In genomic region chr14:44910826-44911225, GRCh38 we compare ENCODE assay signal across 31 cellular contexts.
"Had no signal": no experiment of that assay in that cellular context is flagged by ENCODE, and none has a peak within 500 bp of the region (broad histone marks: within the 10 kb centered on the region; RNA-seq: fewer than 3 reads in every experiment).

No MANE protein-coding gene starts in this region.

- H3K4me3 ChIP-seq: adrenal gland, cardiac muscle cell, colonic mucosa, mucosa of descending colon, skin epidermis, uterus had no signal

- H3K4me3 Mint-ChIP-seq: activated CD4-positive, alpha-beta T cell treated with anti-CD3 and anti-CD28 coated beads for 36 hours; activated CD8-positive, alpha-beta memory T cell treated with anti-CD3 and anti-CD28 coated beads, Interleukin-2, amount 10 ng/mL, durations not matched to agents 7 days and 5 days; activated CD8-positive, alpha-beta T cell treated with anti-CD3 and anti-CD28 coated beads, Interleukin-2, amount 10 ng/mL, durations not matched to agents 7 days and 5 days; stimulated activated naive CD8-positive, alpha-beta T cell treated with anti-CD3 and anti-CD28 coated beads, Interleukin-15, Interleukin-2, amounts not matched to agents 100 ng/mL and 50 ng/mL, for 24 hours; type B pancreatic cell had no signal

- H3K4me1 ChIP-seq: colonic mucosa had no signal

- H3K27ac ChIP-seq: adrenal gland, ascending aorta, cardiac muscle cell, colonic mucosa, dorsolateral prefrontal cortex, skin epidermis, thoracic aorta, uterus had no signal

- ATAC-seq: activated CD4-positive, alpha-beta T cell treated with anti-CD3 and anti-CD28 coated beads for 36 hours; activated CD8-positive, alpha-beta memory T cell treated with anti-CD3 and anti-CD28 coated beads, Interleukin-2, amount 10 ng/mL, durations not matched to agents 7 days and 5 days; activated CD8-positive, alpha-beta T cell treated with anti-CD3 and anti-CD28 coated beads, Interleukin-2, amount 10 ng/mL, durations not matched to agents 7 days and 5 days; activated T-cell treated with anti-CD3 and anti-CD28 coated beads, Interleukin-2, amount 50 U/mL, for 72 hours; left ventricle myocardium superior; mucosa of descending colon; right cardiac atrium; stimulated activated effector memory CD8-positive, alpha-beta T cell treated with anti-CD3 and anti-CD28 coated beads, Interleukin-12 subunit alpha, Interleukin-12 subunit beta, amount 100 ng/mL, for 72 hours had no signal

- H3K36me3 Mint-ChIP-seq: activated CD8-positive, alpha-beta memory T cell treated with anti-CD3 and anti-CD28 coated beads, Interleukin-2, amount 10 ng/mL, durations not matched to agents 7 days and 5 days; activated naive CD8-positive, alpha-beta T cell treated with anti-CD3 and anti-CD28 coated beads for 36 hours; brain; naive B cell; T-cell; type B pancreatic cell had no signal

- H3K4me1 Mint-ChIP-seq: activated CD4-positive, alpha-beta T cell treated with anti-CD3 and anti-CD28 coated beads for 36 hours; brain; stimulated activated effector memory CD8-positive, alpha-beta T cell treated with anti-CD3 and anti-CD28 coated beads, Interleukin-12 subunit alpha, Interleukin-12 subunit beta, amount 100 ng/mL, for 72 hours had no signal

- H3K27ac Mint-ChIP-seq: activated CD4-positive, alpha-beta T cell treated with anti-CD3 and anti-CD28 coated beads for 36 hours; activated CD8-positive, alpha-beta memory T cell treated with anti-CD3 and anti-CD28 coated beads, Interleukin-2, amount 10 ng/mL, durations not matched to agents 7 days and 5 days; activated CD8-positive, alpha-beta T cell treated with anti-CD3 and anti-CD28 coated beads, Interleukin-2, amount 10 ng/mL, durations not matched to agents 7 days and 5 days; activated naive CD4-positive, alpha-beta T cell treated with anti-CD3 and anti-CD28 coated beads for 36 hours; activated naive CD8-positive, alpha-beta T cell treated with anti-CD3 and anti-CD28 coated beads for 36 hours; activated T-cell treated with anti-CD3 and anti-CD28 coated beads, Interleukin-2, amount 50 U/mL, for 72 hours; brain; naive B cell; stimulated activated effector memory CD8-positive, alpha-beta T cell treated with anti-CD3 and anti-CD28 coated beads, Interleukin-12 subunit alpha, Interleukin-12 subunit beta, amount 100 ng/mL, for 72 hours; stimulated activated naive CD8-positive, alpha-beta T cell treated with anti-CD3 and anti-CD28 coated beads, Interleukin-15, Interleukin-2, amounts not matched to agents 100 ng/mL and 50 ng/mL, for 24 hours; T-cell; T-helper 2 cell treated with Interferon-gamma antibody and Interleukin-4, amounts not matched to agents 5 μg/mL and 100 μg/mL, for 36 hours; type B pancreatic cell had no signal

- H3K27me3 ChIP-seq: adrenal gland, ascending aorta, cardiac muscle cell, uterus had no signal

- H3K27me3 Mint-ChIP-seq: brain had no signal

- DNase-seq: activated CD4-positive, alpha-beta T cell treated with anti-CD3 and anti-CD28 coated beads for 36 hours; activated CD4-positive, CD25-positive, alpha-beta regulatory T cell; activated CD8-positive, alpha-beta memory T cell treated with anti-CD3 and anti-CD28 coated beads, Interleukin-2, amount 10 ng/mL, durations not matched to agents 7 days and 5 days; activated CD8-positive, alpha-beta T cell treated with anti-CD3 and anti-CD28 coated beads, Interleukin-2, amount 10 ng/mL, durations not matched to agents 7 days and 5 days; activated effector memory CD4-positive, alpha-beta T cell treated with Interleukin-2 at 50 U/mL for 16 hours; activated naive CD4-positive, alpha-beta T cell treated with anti-CD3 and anti-CD28 coated beads for 36 hours; activated naive CD8-positive, alpha-beta T cell treated with anti-CD3 and anti-CD28 coated beads for 36 hours; activated T-cell treated with anti-CD3 and anti-CD28 coated beads, Interleukin-2, amount 50 U/mL, for 72 hours; adrenal gland; cerebellar nuclear complex; colonic mucosa; dorsolateral prefrontal cortex; effector memory CD4-positive, alpha-beta T cell; islet precursor cell; left ventricle myocardium superior; mucosa of descending colon; naive B cell; right cardiac atrium; stimulated activated CD4-positive, alpha-beta T cell treated with anti-CD3 and anti-CD28 coated beads, Interleukin-12 subunit alpha, Interleukin-12 subunit beta, amount 100 ng/mL, for 4 hours; stimulated activated CD4-positive, alpha-beta T cell treated with anti-CD3 and anti-CD28 coated beads, Interleukin-4, amount 100 ng/mL, for 24 hours; T-cell; uterus had no signal

- H3K9me3 ChIP-seq: adrenal gland, ascending aorta, colonic mucosa, mucosa of descending colon, thoracic aorta, uterus had no signal

- H3K9me3 Mint-ChIP-seq: stimulated activated effector memory CD8-positive, alpha-beta T cell treated with anti-CD3 and anti-CD28 coated beads, Interleukin-12 subunit alpha, Interleukin-12 subunit beta, amount 100 ng/mL, for 72 hours; T-cell; type B pancreatic cell had no signal

- H3K36me3 ChIP-seq: adrenal gland, cardiac muscle cell, colonic mucosa, thoracic aorta, uterus had no signal
